ENCODE assay signal across 1 cellular context in genomic region chr9:81588148-81588874, GRCh38.
TF ChIP-seq lines count a peak whose summit lies in the region.

No MANE protein-coding gene starts in this region.

TF ChIP-seq in liver, 16 proteins besides CTCF, POLR2A, EP300 and RAD21 (continued from another document):
- peak; percentile 90 for TF ChIP-seq HNF4G (IDR thresholded peaks at IDR 0.05)
- peak; percentile 93 for TF ChIP-seq SP1 (IDR thresholded peaks at IDR 0.05)
- TF ChIP-seq MAX (IDR thresholded peaks at IDR 0.05) = peak; percentile 88
- TF ChIP-seq HNF4A (conservative IDR thresholded peaks at IDR 0.05) = peak; percentile 97 to 99
- TF ChIP-seq JUND (IDR thresholded peaks at IDR 0.05) = peak; percentile 98 to 99
- TF ChIP-seq GABPA (IDR thresholded peaks at IDR 0.05 in 1 of 2, conservative IDR thresholded peaks at IDR 0.05 in 1 of 2) = no peak
